19 cellular contexts compared by ENCODE assay signal in the genomic region with DNA sequence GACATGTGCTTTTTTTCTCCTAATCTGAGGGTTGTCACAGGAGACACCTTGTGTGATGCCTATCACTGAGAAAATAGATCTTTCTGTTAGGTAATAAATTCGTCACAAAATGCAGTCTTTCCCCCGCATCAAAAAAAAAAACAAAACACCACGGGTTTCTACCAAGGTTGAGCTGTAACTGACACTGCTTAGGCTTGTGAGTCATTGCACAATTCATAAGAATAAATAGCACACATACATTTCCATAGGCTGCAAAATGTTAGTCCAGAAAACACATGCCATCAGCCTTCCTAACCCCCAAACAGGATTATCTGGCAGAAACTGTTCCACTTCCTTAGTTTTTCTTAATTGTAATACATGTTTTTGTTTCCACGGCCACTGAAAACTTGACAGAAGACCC. TPM values are rescaled to one million over a fixed set of nuclear protein-coding genes. Genes with fewer than 3 reads are reported as not detected.
"Had no signal": no experiment of that assay in that cellular context is flagged by ENCODE, and none has a peak within 500 bp of the region (broad histone marks: within the 10 kb centered on the region; RNA-seq: fewer than 3 reads in every experiment).

No MANE protein-coding gene starts in this region.

- ATAC-seq: heart right ventricle, psoas muscle had no signal

- H3K4me3 ChIP-seq: heart right ventricle, left ventricle myocardium inferior, psoas muscle, testis, upper lobe of right lung had no signal

- H3K36me3 Mint-ChIP-seq: activated naive CD8-positive, alpha-beta T cell had no signal

- H3K27me3 ChIP-seq: testis had no signal

- H3K4me1 ChIP-seq: psoas muscle, upper lobe of right lung had no signal

- H3K4me3 Mint-ChIP-seq: activated naive CD8-positive, alpha-beta T cell; memory B cell; nephron progenitor cell; T-helper 2 cell treated with Interferon-gamma antibody and Interleukin-4, amounts not matched to agents 5 μg/mL and 100 μg/mL, for 36 hours had no signal

- H3K27ac ChIP-seq: left ventricle myocardium inferior, psoas muscle, testis, upper lobe of right lung had no signal

- H3K36me3 ChIP-seq: heart right ventricle, left ventricle myocardium inferior, upper lobe of right lung had no signal

- H3K9me3 ChIP-seq: heart right ventricle, left ventricle myocardium inferior, psoas muscle, testis, upper lobe of right lung had no signal

- H3K27ac Mint-ChIP-seq: activated naive CD8-positive, alpha-beta T cell; nephron progenitor cell; stimulated activated naive CD8-positive, alpha-beta T cell treated with anti-CD3 and anti-CD28 coated beads, Interleukin-15, Interleukin-2, amounts not matched to agents 100 ng/mL and 50 ng/mL, for 24 hours; T-helper 2 cell treated with Interferon-gamma antibody and Interleukin-4, amounts not matched to agents 5 μg/mL and 100 μg/mL, for 36 hours had no signal

- H3K9me3 Mint-ChIP-seq: memory B cell; stimulated activated naive CD8-positive, alpha-beta T cell treated with anti-CD3 and anti-CD28 coated beads, Interleukin-15, Interleukin-2, amounts not matched to agents 100 ng/mL and 50 ng/mL, for 24 hours; T-helper 2 cell treated with Interferon-gamma antibody and Interleukin-4, amounts not matched to agents 5 μg/mL and 100 μg/mL, for 36 hours had no signal

- DNase-seq: activated CD4-positive, alpha-beta T cell treated with anti-CD3 and anti-CD28 coated beads for 1 hour; activated CD4-positive, alpha-beta T cell treated with anti-CD3 and anti-CD28 coated beads, Interleukin-2, amount 50 U/mL, for 48 hours; activated gamma-delta T cell; activated T-cell treated with anti-CD3 and anti-CD28 coated beads, Interleukin-2, amount 50 U/mL, for 48 hours; foreskin melanocyte; heart right ventricle; left ventricle myocardium inferior; nephron progenitor cell; psoas muscle; stimulated activated CD4-positive, alpha-beta T cell treated with anti-CD3 and anti-CD28 coated beads, Interleukin-2, amount 100 ng/mL, for 48 hours; stimulated activated CD8-positive, alpha-beta memory T cell treated with anti-CD3 and anti-CD28 coated beads, Interleukin-4, amount 100 ng/mL, for 48 hours; testis; upper lobe of right lung had no signal

RNA-seq across cellular contexts. Expression of gene TMEM163, which starts 6.5 kb away (rescaled TPM):
- total RNA-seq: osteoblast had no signal
- polyA plus RNA-seq: keratinocyte had no signal
